ENCODE assay signal across 16 cellular contexts in genomic region chr3:124607163-124607562, GRCh38.
DNase-seq lines count a peak whose midpoint lies in the region; ATAC-seq, FAIRE-seq and TF ChIP-seq lines count a peak whose summit lies in the region.
"Had no signal": no experiment of that assay in that cellular context is flagged by ENCODE, and none has a peak within 500 bp of the region (broad histone marks: within the 10 kb centered on the region; RNA-seq: fewer than 3 reads in every experiment).

No MANE protein-coding gene starts in this region.

- 24 to 30% methylated on average over 1 of the region's 1 CpG for WGBS in pancreas, 2 donors

- TF ChIP-seq POLR2A in H54 (IDR thresholded peaks at IDR 0.05; ENCODE audit: low read depth, low read length) = no peak

- DNase-seq in H54 (ENCODE audit: insufficient read length, low spot score) = peak; percentile 31
- DNase-seq in RPMI7951 (ENCODE audit: low read depth) = peak; percentile 57
- DNase-seq in pancreas = no peak
- no peak for DNase-seq in frontal cortex (ENCODE audit: low spot score in 2 of 2)
- no peak for DNase-seq in left colon
- DNase-seq in C1 segment of cervical spinal cord (lab: John Stamatoyannopoulos, UW) = no peak
- DNase-seq: activated CD4-positive, alpha-beta memory T cell treated with anti-CD3 and anti-CD28 coated beads for 36 hours; left cardiac atrium; NCI-H1092; NCI-H446 treated with DMSO at 0.1 percent for 48 hours; Peyer's patch; stimulated activated CD4-positive, alpha-beta T cell treated with anti-CD3 and anti-CD28 coated beads, Interleukin-12 subunit alpha, Interleukin-12 subunit beta, amount 100 ng/mL, for 4 hours; thyroid gland had no signal

- H3K27ac ChIP-seq in pancreas = no peak overlapping the region
- H3K27ac ChIP-seq: gastroesophageal sphincter, Peyer's patch had no signal

- FAIRE-seq in H54 (lab: Jason Lieb, UNC) (peak; percentile 86), pancreas (lab: Jason Lieb, UNC) (no peak), frontal cortex (lab: Jason Lieb, UNC) (no peak)

- no peaks in the 10 kb centered on the region for H3K36me3 ChIP-seq in pancreas
- H3K36me3 ChIP-seq: gastroesophageal sphincter, Peyer's patch, thyroid gland had no signal

- peaks cover 4 to 18% (median 4%) of the 10 kb centered on the region in 3 donors for H3K4me1 ChIP-seq in pancreas
- H3K4me1 ChIP-seq: gastroesophageal sphincter had no signal

- TF ChIP-seq CTCF in pancreas (IDR thresholded peaks at IDR 0.05) = no peak

- H3K4me3 ChIP-seq in pancreas = no peak overlapping the region
- H3K4me3 ChIP-seq: gastroesophageal sphincter, Peyer's patch, thyroid gland had no signal

- intact Hi-C loops in pancreas (cut with DNase I) = no loop called here
- intact Hi-C loops in left colon (cut with DNase I, micrococcal nuclease) = no loop called here

- ATAC-seq in esophagus mucosa (peak; percentile 78), pancreas (peak; percentile 67 to 83 (median 79)), left colon (no peak), GM21526 (IDR thresholded peaks at IDR 0.05; ENCODE audit: low FRiP score, unreplicated experiment) (no peak)
- ATAC-seq: gastroesophageal sphincter had no signal

- H3K9me3 ChIP-seq in pancreas = no peaks in the 10 kb centered on the region
- H3K9me3 ChIP-seq: gastroesophageal sphincter, Peyer's patch, thyroid gland had no signal

- no peaks in the 10 kb centered on the region for H3K27me3 ChIP-seq in pancreas
- H3K27me3 ChIP-seq: gastroesophageal sphincter, Peyer's patch, thyroid gland had no signal

Comparison
In these comparisons a context has a peak if more than half of its experiments do, and no peak if none do; other contexts are left out.
1. DNase-seq: peak in H54 (single experiment) and RPMI7951 (single experiment); none in pancreas (0 of 6), frontal cortex (0 of 2), left colon (0 of 2) and C1 segment of cervical spinal cord (0 of 14).
2. ATAC-seq: peak in esophagus mucosa (single experiment) and pancreas (4 of 4); none in left colon (single experiment) and GM21526 (single experiment).